In genomic region chr10:32346134-32346550, GRCh38 we compare ENCODE assay signal across 8 cellular contexts. TPM values are rescaled to one million over a fixed set of nuclear protein-coding genes. Genes with fewer than 3 reads are reported as not detected.
A peak's percentile ranks its signal among the peaks of the same experiment; 100 is the strongest.
DNase-seq lines count a peak whose midpoint lies in the region; ATAC-seq and TF ChIP-seq lines count a peak whose summit lies in the region.

No MANE protein-coding gene starts in this region.

- H3F3A ChIP-seq in neural cell (ENCODE audit: insufficient read depth, low read length, poor library complexity, severe bottlenecking) = peaks cover 4% of the 10 kb centered on the region

- TF ChIP-seq CTCF in fibroblast of villous mesenchyme (IDR thresholded peaks at IDR 0.05; ENCODE audit: insufficient read depth, low read depth, low read length) = peak; percentile 98
- TF ChIP-seq CTCF in neural cell (IDR thresholded peaks at IDR 0.05; ENCODE audit: poor library complexity, severe bottlenecking) = peak; percentile 98

- H3K27me3 Mint-ChIP-seq in stimulated activated naive CD8-positive, alpha-beta T cell treated with anti-CD3 and anti-CD28 coated beads, Interleukin-15, amount 100 ng/mL, for 72 hours = no peaks in the 10 kb centered on the region

- peak; percentile 93 for ATAC-seq in stimulated activated naive CD8-positive, alpha-beta T cell treated with anti-CD3 and anti-CD28 coated beads, Interleukin-15, amount 100 ng/mL, for 72 hours

- DNase-seq in ELR (ENCODE audit: low read depth) (peak; percentile 95), GOT3 (lab: John Stamatoyannopoulos, UW) (peak; percentile 92), LHCN-M2 (ENCODE audit: low read depth) (peak; percentile 94), RKO (ENCODE audit: low spot score) (peak; percentile 96), activated gamma-delta T cell (lab: John Stamatoyannopoulos, UW) (peak; percentile 93), fibroblast of villous mesenchyme (ENCODE audit: low read depth) (peak; percentile 97)
- DNase-seq in stimulated activated naive CD8-positive, alpha-beta T cell treated with anti-CD3 and anti-CD28 coated beads, Interleukin-15, amount 100 ng/mL, for 72 hours = peak; percentile 96

- peaks cover 30% of the 10 kb centered on the region for H4K20me1 ChIP-seq in neural cell (ENCODE audit: insufficient read depth)

- peaks cover 65% of the 10 kb centered on the region for H3K4me1 Mint-ChIP-seq in stimulated activated naive CD8-positive, alpha-beta T cell treated with anti-CD3 and anti-CD28 coated beads, Interleukin-15, amount 100 ng/mL, for 72 hours

- no peaks in the 10 kb centered on the region for H3K9me3 Mint-ChIP-seq in stimulated activated naive CD8-positive, alpha-beta T cell treated with anti-CD3 and anti-CD28 coated beads, Interleukin-15, amount 100 ng/mL, for 72 hours

- H3K27ac Mint-ChIP-seq in stimulated activated naive CD8-positive, alpha-beta T cell treated with anti-CD3 and anti-CD28 coated beads, Interleukin-15, amount 100 ng/mL, for 72 hours = peak overlapping the region; percentile 99 to 100

- peaks cover 83% of the 10 kb centered on the region for H3K79me2 ChIP-seq in neural cell (replicated peaks; ENCODE audit: insufficient read depth, low read length)

- H3K4me3 Mint-ChIP-seq in stimulated activated naive CD8-positive, alpha-beta T cell treated with anti-CD3 and anti-CD28 coated beads, Interleukin-15, amount 100 ng/mL, for 72 hours = peak overlapping the region; percentile 90 to 91

- H3K4me3 ChIP-seq in fibroblast of villous mesenchyme (ENCODE audit: low read depth, low read length) (peak overlapping the region; percentile 93), neural cell (ENCODE audit: low read length) (peak overlapping the region; percentile 92)

- peak overlapping the region; percentile 100 for H3K27ac ChIP-seq in neural cell (ENCODE audit: low read length)

- H3K9me3 ChIP-seq in neural cell (ENCODE audit: low read length) = no peaks in the 10 kb centered on the region

- no peak for TF ChIP-seq EP300 in neural cell (conservative IDR thresholded peaks at IDR 0.05; ENCODE audit: poor library complexity, severe bottlenecking)

- TF ChIP-seq RAD21 in neural cell (conservative IDR thresholded peaks at IDR 0.05) = peak; percentile 89

- H2AFZ ChIP-seq in neural cell (ENCODE audit: low read depth, low read length) = peak overlapping the region; percentile 88

- H3K4me2 ChIP-seq in neural cell (ENCODE audit: low read length) = peak overlapping the region; percentile 71

- H3K36me3 ChIP-seq in neural cell (ENCODE audit: insufficient read depth, low read length) = no peaks in the 10 kb centered on the region

- H3K9ac ChIP-seq in neural cell (ENCODE audit: low read length) = peak overlapping the region; percentile 100

- H3K9me2 ChIP-seq in neural cell (ENCODE audit: insufficient read depth, low read length) = no peaks in the 10 kb centered on the region

- H3K27me3 ChIP-seq in neural cell (ENCODE audit: insufficient read depth, low read depth, low read length) = no peaks in the 10 kb centered on the region

TF ChIP-seq in neural cell, 6 proteins besides CTCF, POLR2A, EP300 and RAD21:
- peak; percentile 96 for TF ChIP-seq MXI1 (conservative IDR thresholded peaks at IDR 0.05; ENCODE audit: poor library complexity, severe bottlenecking)
- no peak for TF ChIP-seq EZH2 (IDR thresholded peaks at IDR 0.05; ENCODE audit: borderline replicate concordance, insufficient read depth, low read length, poor library complexity, severe bottlenecking)
- TF ChIP-seq POLR2AphosphoS5 (IDR thresholded peaks at IDR 0.05) = peak; percentile 68
- no peak for TF ChIP-seq REST (IDR thresholded peaks at IDR 0.05; ENCODE audit: borderline replicate concordance)
- TF ChIP-seq SMC3 (conservative IDR thresholded peaks at IDR 0.05; ENCODE audit: poor library complexity) = peak; percentile 83
- TF ChIP-seq TAF1 (IDR thresholded peaks at IDR 0.05; ENCODE audit: low read depth) = no peak

RNA-seq across cellular contexts. Expression of gene EPC1, which starts 0.8 kb away (rescaled TPM):
- total RNA-seq in LHCN-M2 (2014; rRNA removed) = 14.9 and 23.0 TPM in 2 replicates
- polyA plus RNA-seq in LHCN-M2 (2012) = 7.8 TPM
- total RNA-seq in fibroblast of villous mesenchyme = 19.4 and 24.5 TPM in 2 replicates
- 127 and 137 TPM in 2 replicates for polyA plus RNA-seq in neural cell
- polyA minus RNA-seq in neural cell = 157 and 184 TPM in 2 replicates

Comparison
In these comparisons a context has a peak if more than half of its experiments do, and no peak if none do; other contexts are left out.
1. Peak in every context shown above with its lines: DNase-seq, ATAC-seq, H3K4me3 ChIP-seq and H3K27ac ChIP-seq.